1 cellular context compared by ENCODE assay signal in genomic region chr6:17035257-17035757, GRCh38.
TF ChIP-seq lines count a peak whose summit lies in the region.

No MANE protein-coding gene starts in this region.

TF ChIP-seq in IMR-90, 13 proteins besides CTCF, POLR2A, EP300 and RAD21 (continued from another document):
- no peak for TF ChIP-seq USF2 (IDR thresholded peaks at IDR 0.05; ENCODE audit: low read depth, low read length)
- no peak for TF ChIP-seq MAFK (IDR thresholded peaks at IDR 0.05; ENCODE audit: low read depth, low read length)
- no peak for TF ChIP-seq NFE2L2 (IDR thresholded peaks at IDR 0.05; ENCODE audit: low read depth, low read length)
